In the genomic region with DNA sequence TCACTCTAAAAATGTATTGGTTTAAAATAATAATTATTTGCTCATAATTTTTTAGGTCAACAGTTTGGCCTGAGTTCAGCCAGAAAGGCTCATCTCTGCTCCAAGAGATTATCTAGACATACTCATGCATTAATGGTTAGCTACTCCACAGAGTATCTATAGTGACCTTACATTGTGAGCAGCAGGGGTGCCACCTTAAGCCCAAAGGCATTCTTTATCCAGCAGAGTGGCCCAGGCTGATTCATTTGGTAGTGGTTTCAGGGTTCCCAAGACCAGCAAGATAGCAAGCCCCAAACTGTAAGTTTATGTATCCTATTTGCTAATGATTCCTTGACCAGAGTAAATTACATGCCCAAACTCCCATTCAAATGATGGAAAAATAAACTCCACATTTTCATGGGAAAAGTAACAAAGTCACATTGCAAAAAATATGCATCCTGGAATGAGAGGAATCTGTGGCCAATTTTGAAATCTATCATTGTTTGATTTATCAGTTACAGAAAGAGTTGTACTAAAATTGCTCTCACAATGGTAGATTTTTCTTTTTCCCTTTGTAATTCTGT, we compare ENCODE assay signal across 21 cellular contexts.
DNase-seq lines count a peak whose midpoint lies in the region; ATAC-seq, FAIRE-seq and TF ChIP-seq lines count a peak whose summit lies in the region.
"Had no signal": no experiment of that assay in that cellular context is flagged by ENCODE, and none has a peak within 500 bp of the region (broad histone marks: within the 10 kb centered on the region; RNA-seq: fewer than 3 reads in every experiment).

No MANE protein-coding gene starts in this region.

- H3K27ac ChIP-seq in astrocyte (ENCODE audit: low read depth, low read length) (no peak overlapping the region), Karpas-422 (ENCODE audit: low read length) (no peak overlapping the region)
- H3K27ac ChIP-seq: breast epithelium, dorsolateral prefrontal cortex, left ventricle myocardium inferior, suprapubic skin, vagina had no signal

- H4K20me1 ChIP-seq in astrocyte (ENCODE audit: insufficient read depth, low read length) (no peaks in the 10 kb centered on the region), Karpas-422 (ENCODE audit: insufficient read depth, low read depth, low read length) (no peaks in the 10 kb centered on the region)

- H3K4me1 Mint-ChIP-seq in astrocyte (ENCODE audit: low read depth, unreplicated experiment) (peaks cover 32% of the 10 kb centered on the region), natural killer cell (no peaks in the 10 kb centered on the region)
- H3K4me1 Mint-ChIP-seq: activated naive CD8-positive, alpha-beta T cell treated with anti-CD3 and anti-CD28 coated beads, Interleukin-2, amount 10 ng/mL, durations not matched to agents 7 days and 5 days had no signal

- peak; percentile 91 for FAIRE-seq in H54 (lab: Jason Lieb, UNC)
- peak; percentile 23 for FAIRE-seq in astrocyte (lab: Jason Lieb, UNC)
- FAIRE-seq: HepG2 had no signal

- no peak overlapping the region for H3K4me3 ChIP-seq in astrocyte (ENCODE audit: insufficient read depth, low read depth, low read length)
- H3K4me3 ChIP-seq in Karpas-422 (ENCODE audit: low read length), result no peak overlapping the region
- H3K4me3 ChIP-seq: breast epithelium, dorsolateral prefrontal cortex, left ventricle myocardium inferior, suprapubic skin, vagina had no signal

- H3K4me2 ChIP-seq in astrocyte (ENCODE audit: low read length), result no peak overlapping the region
- no peak overlapping the region for H3K4me2 ChIP-seq in Karpas-422 (ENCODE audit: low read depth, low read length, poor library complexity, severe bottlenecking)

- TF ChIP-seq POLR2A in H54 (IDR thresholded peaks at IDR 0.05; ENCODE audit: low read depth, low read length), result no peak

- H3K9me3 ChIP-seq in astrocyte (ENCODE audit: insufficient read depth, low read depth, low read length) (no peaks in the 10 kb centered on the region), Karpas-422 (ENCODE audit: low read length) (no peaks in the 10 kb centered on the region)
- H3K9me3 ChIP-seq: breast epithelium, left ventricle myocardium inferior, suprapubic skin, vagina had no signal

- no peaks in the 10 kb centered on the region for H3K27me3 ChIP-seq in astrocyte (ENCODE audit: insufficient read depth, low read length)
- H3K27me3 ChIP-seq in Karpas-422 (ENCODE audit: low read length), result no peaks in the 10 kb centered on the region
- H3K27me3 ChIP-seq: breast epithelium, dorsolateral prefrontal cortex, suprapubic skin, vagina had no signal

- H2AFZ ChIP-seq in astrocyte (ENCODE audit: low read depth, low read length) (no peak overlapping the region), Karpas-422 (ENCODE audit: low read length) (no peak overlapping the region)

- H3K9me2 ChIP-seq in Karpas-422 (replicated peaks; ENCODE audit: insufficient read depth, low read length), result no peaks in the 10 kb centered on the region

- DNase-seq in AG08395 (ENCODE audit: low spot score) (peak; percentile 49), H54 (ENCODE audit: insufficient read length, low spot score) (peak; percentile 7), astrocyte (ENCODE audit: low read depth) (peak; percentile 38), kidney tubule cell (ENCODE audit: low spot score) (peak; percentile 35), Karpas-422 (no peak), natural killer cell (no peak)
- no peak for DNase-seq in stimulated activated CD8-positive, alpha-beta memory T cell treated with anti-CD3 and anti-CD28 coated beads, Interleukin-4, amount 100 ng/mL, for 48 hours
- DNase-seq: activated naive CD8-positive, alpha-beta T cell treated with anti-CD3 and anti-CD28 coated beads, Interleukin-2, amount 10 ng/mL, durations not matched to agents 7 days and 5 days; AML-193; dorsolateral prefrontal cortex; H7; left ventricle myocardium inferior; NCI-H1930; T-helper 9 cell had no signal

- ATAC-seq in natural killer cell (no peak), HG02588 (IDR thresholded peaks at IDR 0.05; ENCODE audit: unreplicated experiment) (no peak)
- ATAC-seq: HepG2, Panc1 had no signal

- no peak for TF ChIP-seq CTCF in astrocyte (IDR thresholded peaks at IDR 0.05; ENCODE audit: insufficient read depth, low read depth, low read length)
- TF ChIP-seq CTCF in natural killer cell (IDR thresholded peaks at IDR 0.05), result no peak

- intact Hi-C loops in natural killer cell (cut with micrococcal nuclease), result no loop called here

- H3K79me2 ChIP-seq in astrocyte (ENCODE audit: insufficient read depth, low read length), result no peaks in the 10 kb centered on the region
- H3K79me2 ChIP-seq in Karpas-422 (ENCODE audit: low read length), result no peaks in the 10 kb centered on the region

- H3K4me1 ChIP-seq in astrocyte (ENCODE audit: insufficient read depth, low read length) (peaks cover 20% of the 10 kb centered on the region), Karpas-422 (ENCODE audit: low read length) (peaks cover 6% of the 10 kb centered on the region)
- H3K4me1 ChIP-seq: breast epithelium, left ventricle myocardium inferior, suprapubic skin, vagina had no signal

- H3K4me3 Mint-ChIP-seq in astrocyte (ENCODE audit: unreplicated experiment), result no peak overlapping the region
- no peak overlapping the region for H3K4me3 Mint-ChIP-seq in natural killer cell
- H3K4me3 Mint-ChIP-seq: activated naive CD8-positive, alpha-beta T cell treated with anti-CD3 and anti-CD28 coated beads, Interleukin-2, amount 10 ng/mL, durations not matched to agents 7 days and 5 days had no signal

- H3K27ac Mint-ChIP-seq in astrocyte (ENCODE audit: unreplicated experiment) (no peak overlapping the region), natural killer cell (no peak overlapping the region)
- H3K27ac Mint-ChIP-seq: activated naive CD8-positive, alpha-beta T cell treated with anti-CD3 and anti-CD28 coated beads, Interleukin-2, amount 10 ng/mL, durations not matched to agents 7 days and 5 days; activated T-helper 2 cell treated with anti-CD3 and anti-CD28 coated beads, Interferon-gamma antibody, Interleukin-2, Interleukin-4, amounts not matched to agents 10 μg/mL and 5 μg/mL and 100 μg/mL, durations not matched to agents 14 hours and 24 hours and 36 hours had no signal

- H3K9me3 Mint-ChIP-seq in astrocyte (ENCODE audit: unreplicated experiment) (no peaks in the 10 kb centered on the region), natural killer cell (peaks cover 8 to 11% of the 10 kb centered on the region in 2 donors)
- H3K9me3 Mint-ChIP-seq: activated naive CD8-positive, alpha-beta T cell treated with anti-CD3 and anti-CD28 coated beads, Interleukin-2, amount 10 ng/mL, durations not matched to agents 7 days and 5 days; activated T-helper 2 cell treated with anti-CD3 and anti-CD28 coated beads, Interferon-gamma antibody, Interleukin-2, Interleukin-4, amounts not matched to agents 10 μg/mL and 5 μg/mL and 100 μg/mL, durations not matched to agents 14 hours and 24 hours and 36 hours had no signal

- H3K27me3 Mint-ChIP-seq in astrocyte (ENCODE audit: low read depth, unreplicated experiment) (no peaks in the 10 kb centered on the region), natural killer cell (ENCODE audit: low read depth in 2 of 2) (no peaks in the 10 kb centered on the region)
- H3K27me3 Mint-ChIP-seq: activated naive CD8-positive, alpha-beta T cell treated with anti-CD3 and anti-CD28 coated beads, Interleukin-2, amount 10 ng/mL, durations not matched to agents 7 days and 5 days had no signal

- no peaks in the 10 kb centered on the region for H3K36me3 ChIP-seq in astrocyte (ENCODE audit: insufficient read depth, low read length)
- H3K36me3 ChIP-seq in Karpas-422 (ENCODE audit: insufficient read depth, low read length), result no peaks in the 10 kb centered on the region
- H3K36me3 ChIP-seq: breast epithelium, left ventricle myocardium inferior, suprapubic skin, vagina had no signal

- H3K36me3 Mint-ChIP-seq in astrocyte (ENCODE audit: low read depth, unreplicated experiment), result no peaks in the 10 kb centered on the region
- no peaks in the 10 kb centered on the region for H3K36me3 Mint-ChIP-seq in natural killer cell
- H3K36me3 Mint-ChIP-seq: activated naive CD8-positive, alpha-beta T cell treated with anti-CD3 and anti-CD28 coated beads, Interleukin-2, amount 10 ng/mL, durations not matched to agents 7 days and 5 days had no signal

- no peak overlapping the region for H3K9ac ChIP-seq in astrocyte (ENCODE audit: low read length)
- no peak overlapping the region for H3K9ac ChIP-seq in Karpas-422 (ENCODE audit: low read length)

Comparison
In these comparisons a context has a peak if more than half of its experiments do, and no peak if none do; other contexts are left out.
1. DNase-seq: peak in AG08395 (single experiment), H54 (single experiment), astrocyte (single experiment) and kidney tubule cell (single experiment); none in Karpas-422 (single experiment), stimulated activated CD8-positive, alpha-beta memory T cell treated with anti-CD3 and anti-CD28 coated beads, Interleukin-4, amount 100 ng/mL, for 48 hours (single experiment) and natural killer cell (single experiment).